10 cellular contexts compared by ENCODE assay signal in the genomic region with DNA sequence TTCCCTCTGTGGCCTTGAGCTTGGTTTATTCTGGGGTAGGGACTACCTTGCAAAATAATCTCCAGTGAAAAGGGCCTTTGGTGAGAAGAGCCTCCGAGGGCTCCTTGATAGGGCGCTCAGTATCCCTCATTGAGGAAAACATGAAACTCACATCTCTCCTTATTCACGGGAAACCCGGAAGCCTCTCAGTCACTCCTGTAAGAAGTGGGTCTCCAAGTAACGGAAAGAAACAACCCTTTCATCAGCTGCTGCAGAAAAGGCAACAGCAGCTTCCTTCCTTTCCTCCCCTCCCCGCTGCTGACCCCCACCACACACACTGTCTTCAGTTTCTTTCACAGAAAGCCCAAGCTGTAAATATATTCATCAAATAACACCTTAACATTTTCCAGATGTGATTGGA.
DNase-seq lines count a peak whose midpoint lies in the region; ATAC-seq and TF ChIP-seq lines count a peak whose summit lies in the region.
"Had no signal": no experiment of that assay in that cellular context is flagged by ENCODE, and none has a peak within 500 bp of the region (broad histone marks: within the 10 kb centered on the region; RNA-seq: fewer than 3 reads in every experiment).

No MANE protein-coding gene starts in this region.

- H3K27me3 Mint-ChIP-seq in Calu3 (ENCODE audit: unreplicated experiment) (no peaks in the 10 kb centered on the region), progenitor cell of endocrine pancreas (no peaks in the 10 kb centered on the region)

- ATAC-seq in esophagus mucosa (no peak), HG03342 (IDR thresholded peaks at IDR 0.05; ENCODE audit: unreplicated experiment) (no peak), GM21825 (IDR thresholded peaks at IDR 0.05; ENCODE audit: unreplicated experiment) (no peak)

- DNase-seq in Calu3 (no peak), SJSA1 (ENCODE audit: low read depth in 1 of 2, low spot score in 2 of 2) (no peak), progenitor cell of endocrine pancreas (ENCODE audit: low spot score, unreplicated experiment) (no peak), NCI-H128 (lab: John Stamatoyannopoulos, UW; ENCODE audit: unreplicated experiment) (no peak)
- DNase-seq: activated CD8-positive, alpha-beta memory T cell treated with anti-CD3 and anti-CD28 coated beads, Interleukin-2, amount 50 U/mL, for 4 hours; NCI-H524 treated with DMSO at 0.1 percent for 48 hours had no signal

- H3K4me1 ChIP-seq in SJSA1 (replicated peaks) (peaks cover 71% of the 10 kb centered on the region), esophagus (ENCODE audit: control insufficient read depth in 2 of 2, insufficient read depth in 2 of 2, low read length in 1 of 2) (peaks cover 2 to 3% of the 10 kb centered on the region in 2 donors)

- H3K4me3 Mint-ChIP-seq in Calu3 (ENCODE audit: low read depth, unreplicated experiment), result peak overlapping the region; percentile 76
- peak overlapping the region; percentile 5 for H3K4me3 Mint-ChIP-seq in progenitor cell of endocrine pancreas (ENCODE audit: low read depth)

- H3K36me3 Mint-ChIP-seq in Calu3 (ENCODE audit: insufficient read depth, unreplicated experiment), result peaks cover 21% of the 10 kb centered on the region
- no peaks in the 10 kb centered on the region for H3K36me3 Mint-ChIP-seq in progenitor cell of endocrine pancreas (ENCODE audit: insufficient read depth)

- no peaks in the 10 kb centered on the region for H3K27me3 ChIP-seq in SJSA1 (replicated peaks)
- H3K27me3 ChIP-seq in esophagus (ENCODE audit: control insufficient read depth in 1 of 2, insufficient read depth in 2 of 2, low read length in 2 of 2), result no peaks in the 10 kb centered on the region

- TF ChIP-seq CTCF in Calu3 (IDR thresholded peaks at IDR 0.05; ENCODE audit: unreplicated experiment), result no peak
- TF ChIP-seq CTCF in progenitor cell of endocrine pancreas (IDR thresholded peaks at IDR 0.05; ENCODE audit: unreplicated experiment), result no peak

- TSS peak; percentile 59 for BruUV-seq in Calu3 (replicated peaks; lab: Mats Ljungman, UMichigan)

- H3K9me3 ChIP-seq in SJSA1 (replicated peaks), result no peaks in the 10 kb centered on the region
- H3K9me3 ChIP-seq in esophagus (ENCODE audit: control insufficient read depth in 2 of 2, insufficient read depth in 1 of 2, low read depth in 1 of 2, low read length in 1 of 2), result no peaks in the 10 kb centered on the region

- 53 to 70% methylated on average over 6 of the region's 6 CpGs for WGBS in esophagus, 2 donors

- H3K9me3 Mint-ChIP-seq in Calu3 (ENCODE audit: low read depth, unreplicated experiment) (no peaks in the 10 kb centered on the region), progenitor cell of endocrine pancreas (ENCODE audit: low read depth) (no peaks in the 10 kb centered on the region)

- H3K36me3 ChIP-seq in SJSA1 (peaks cover 2% of the 10 kb centered on the region; the same call in 1 of the 2 replicates), esophagus (ENCODE audit: control insufficient read depth in 2 of 2, insufficient read depth in 2 of 2, low read length in 1 of 2) (no peaks in the 10 kb centered on the region)

- H3K27ac ChIP-seq in SJSA1, result peak overlapping the region; percentile 80
- H3K27ac ChIP-seq in esophagus (ENCODE audit: low read depth in 2 of 2, low read length in 1 of 2), result peak overlapping the region; percentile 63 to 71

- CTCF ChIA-PET in Calu3 (lab: Charles Lee), result interaction anchor here (0.7 kb wide), 1 partner anchor 223 kb away, joined by 5 read pairs; no protein-coding TSS in a partner anchor

- H3K27ac Mint-ChIP-seq in Calu3 (ENCODE audit: unreplicated experiment) (peak overlapping the region; percentile 94), progenitor cell of endocrine pancreas (peak overlapping the region; percentile 98)

- no peak overlapping the region for H3K4me3 ChIP-seq in SJSA1
- H3K4me3 ChIP-seq in esophagus (ENCODE audit: low read depth in 1 of 2, low read length in 2 of 2), result no peak overlapping the region

- intact Hi-C loops in Calu3 (cut with micrococcal nuclease; ENCODE audit: unreplicated experiment), result no loop called here

- H3K4me1 Mint-ChIP-seq in Calu3 (ENCODE audit: low read depth, unreplicated experiment) (peaks cover 10% of the 10 kb centered on the region), progenitor cell of endocrine pancreas (ENCODE audit: low read depth) (peaks cover 28% of the 10 kb centered on the region)
